In genomic region chr9:128712451-128713410, GRCh38 we compare ENCODE assay signal across 21 cellular contexts. TPM values are rescaled to one million over a fixed set of nuclear protein-coding genes. Genes with fewer than 3 reads are reported as not detected.
DNase-seq lines count a peak whose midpoint lies in the region; ATAC-seq and TF ChIP-seq lines count a peak whose summit lies in the region.
"Had no signal": no experiment of that assay in that cellular context is flagged by ENCODE, and none has a peak within 500 bp of the region (broad histone marks: within the 10 kb centered on the region; RNA-seq: fewer than 3 reads in every experiment).

No MANE protein-coding gene starts in this region.

- ATAC-seq in Right ventricle myocardium superior (ENCODE audit: poor library complexity) (no peak), left lung (no peak), aorta (ENCODE audit: low FRiP score) (peak; percentile 22), GM21576 (IDR thresholded peaks at IDR 0.05; ENCODE audit: unreplicated experiment) (no peak)
- ATAC-seq: foreskin keratinocyte, T-cell had no signal

- H3K9me3 ChIP-seq in left ventricle myocardium inferior (replicated peaks) = no peaks in the 10 kb centered on the region
- no peaks in the 10 kb centered on the region for H3K9me3 ChIP-seq in left lung
- no peaks in the 10 kb centered on the region for H3K9me3 ChIP-seq in aorta (ENCODE audit: control insufficient read depth, low read length)

- no peak overlapping the region for H3K4me3 ChIP-seq in left ventricle myocardium inferior
- H3K4me3 ChIP-seq in left lung = no peak overlapping the region
- no peak overlapping the region for H3K4me3 ChIP-seq in aorta (ENCODE audit: low read length in 2 of 2)

- DNase-seq in Right ventricle myocardium superior = peak; percentile 27
- DNase-seq in left ventricle myocardium inferior = no peak
- peak; percentile 10 to 67 for DNase-seq in left lung
- DNase-seq in aorta = peak; percentile 25 to 67
- no peak for DNase-seq in activated CD4-positive, CD25-positive, alpha-beta regulatory T cell (lab: John Stamatoyannopoulos, UW)
- DNase-seq: ACHN; activated CD4-positive, alpha-beta T cell treated with anti-CD3 and anti-CD28 coated beads, Interleukin-2, amount 50 U/mL, for 48 hours; activated T-cell treated with anti-CD3 and anti-CD28 coated beads, Interleukin-2, amount 50 U/mL, for 1 hour; cortex of kidney; DMS 273 treated with DMSO at 0.1 percent for 48 hours; foreskin keratinocyte; hippocampal formation; NCI-H2029 treated with DMSO at 0.1 percent for 48 hours; NCI-H510A treated with DMSO at 0.1 percent for 48 hours; retina; stimulated activated naive CD4-positive, alpha-beta T cell treated with Interleukin-2 at 50 U/mL for 16 hours; T-cell; trophoblast cell had no signal

- H3K27ac ChIP-seq in left ventricle myocardium inferior (replicated peaks) (no peak overlapping the region), left lung (no peak overlapping the region), aorta (ENCODE audit: low read depth in 1 of 2, low read length in 2 of 2) (no peak overlapping the region)
- H3K27ac ChIP-seq: C4-2B, foreskin keratinocyte, KMS-11 had no signal

- intact Hi-C loops in Right ventricle myocardium superior (cut with DNase I) = no loop called here
- intact Hi-C loops in left ventricle myocardium inferior (cut with micrococcal nuclease) = no loop called here
- intact Hi-C loops in left lung (cut with DNase I) = no loop called here
- intact Hi-C loops in aorta (cut with DNase I) = no loop called here

- TF ChIP-seq CTCF in left ventricle myocardium inferior (IDR thresholded peaks at IDR 0.05; ENCODE audit: borderline replicate concordance) = no peak
- no peak for TF ChIP-seq CTCF in left lung (IDR thresholded peaks at IDR 0.05)

- WGBS in aorta, 2 donors = 94% methylated on average over 26 of the region's 26 CpGs

- H3K36me3 ChIP-seq in left ventricle myocardium inferior = peaks cover 14% of the 10 kb centered on the region
- peaks cover 0 to 31% of the 10 kb centered on the region in 2 donors for H3K36me3 ChIP-seq in left lung
- no peaks in the 10 kb centered on the region for H3K36me3 ChIP-seq in aorta (ENCODE audit: control insufficient read depth in 1 of 2, insufficient read depth in 2 of 2, low read length in 1 of 2)

- no peaks in the 10 kb centered on the region for H3K4me1 ChIP-seq in left ventricle myocardium inferior
- H3K4me1 ChIP-seq in left lung = no peaks in the 10 kb centered on the region
- no peaks in the 10 kb centered on the region for H3K4me1 ChIP-seq in aorta (ENCODE audit: control insufficient read depth in 1 of 2, insufficient read depth in 2 of 2, low read length in 2 of 2)
- H3K4me1 ChIP-seq: foreskin keratinocyte had no signal

- H3K27me3 ChIP-seq in left ventricle myocardium inferior (ENCODE audit: low read depth) = no peaks in the 10 kb centered on the region
- H3K27me3 ChIP-seq in left lung = no peaks in the 10 kb centered on the region
- H3K27me3 ChIP-seq in aorta (ENCODE audit: control insufficient read depth in 1 of 2, insufficient read depth in 2 of 2, low read length in 1 of 2) = no peaks in the 10 kb centered on the region
- H3K27me3 ChIP-seq: foreskin keratinocyte had no signal

RNA-seq across cellular contexts. Expression of gene PKN3, which starts 10.4 kb away (rescaled TPM):
- total RNA-seq in Right ventricle myocardium superior = 5.7 TPM
- 6.3 TPM for total RNA-seq in left ventricle myocardium inferior
- total RNA-seq in left lung = 10 to 100 TPM; 11.8 to 15.9 TPM
- 10 to 100 TPM in 1 of 2 donors, 1 to 10 TPM in 1; 7.1 to 11.1 TPM for total RNA-seq in aorta
- polyA plus RNA-seq in aorta = 1 to 10 TPM; 1.3 to 2.5 TPM

RNA-seq across cellular contexts. Expression of gene ZDHHC12, which starts 11.2 kb away (rescaled TPM):
- 5.4 TPM for total RNA-seq in Right ventricle myocardium superior
- 6.3 TPM for total RNA-seq in left ventricle myocardium inferior
- 10 to 100 TPM; 42.2 to 48.9 TPM for total RNA-seq in left lung
- total RNA-seq in aorta = 10 to 100 TPM; 11.2 to 13.1 TPM
- polyA plus RNA-seq in aorta = 10 to 100 TPM; 21.3 to 30.9 TPM

RNA-seq across cellular contexts. Expression of gene SET, which starts 23.7 kb away (rescaled TPM):
- 167 TPM for total RNA-seq in Right ventricle myocardium superior
- total RNA-seq in left ventricle myocardium inferior = 168 TPM
- total RNA-seq in left lung = 100 to 1,000 TPM; 249 to 294 TPM
- 100 to 1,000 TPM; 190 to 195 TPM for total RNA-seq in aorta
- polyA plus RNA-seq in aorta = 100 to 1,000 TPM in 1 of 2 donors, 10 to 100 TPM in 1; 98.5 to 167 TPM

RNA-seq across cellular contexts. Expression of gene DYNC2I2, which starts 56.1 kb away (rescaled TPM):
- total RNA-seq in Right ventricle myocardium superior (40.0 TPM), left ventricle myocardium inferior (32.7 TPM), left lung (10 to 100 TPM; 52.7 to 55.4 TPM), aorta (10 to 100 TPM in 1 of 2 donors, 1 to 10 TPM in 1; 9.0 to 15.3 TPM)
- polyA plus RNA-seq in aorta = 10 to 100 TPM; 20.2 to 55.3 TPM

RNA-seq across cellular contexts. Expression of gene ZER1, which starts 59.0 kb away (rescaled TPM):
- total RNA-seq in Right ventricle myocardium superior = 57.3 TPM
- 61.6 TPM for total RNA-seq in left ventricle myocardium inferior
- total RNA-seq in left lung = 10 to 100 TPM; 29.7 to 37.3 TPM
- total RNA-seq in aorta = 10 to 100 TPM; 29.6 to 42.9 TPM
- 10 to 100 TPM; 14.5 to 39.6 TPM for polyA plus RNA-seq in aorta

Comparison
In these comparisons a context has a peak if more than half of its experiments do, and no peak if none do; other contexts are left out.
1. DNase-seq: peak in Right ventricle myocardium superior (single experiment), left lung (2 of 2) and aorta (2 of 2); none in left ventricle myocardium inferior (single experiment) and activated CD4-positive, CD25-positive, alpha-beta regulatory T cell (0 of 4).